Comparison of ENCODE assay signal across 25 cellular contexts in genomic region chr11:34647131-34647530, GRCh38. TPM values are rescaled to one million over a fixed set of nuclear protein-coding genes. Genes with fewer than 3 reads are reported as not detected.
DNase-seq lines count a peak whose midpoint lies in the region; TF ChIP-seq lines count a peak whose summit lies in the region.
"Had no signal": no experiment of that assay in that cellular context is flagged by ENCODE, and none has a peak within 500 bp of the region (broad histone marks: within the 10 kb centered on the region; RNA-seq: fewer than 3 reads in every experiment).

No MANE protein-coding gene starts in this region.

- H3K27me3 Mint-ChIP-seq in activated CD4-positive, alpha-beta memory T cell treated with anti-CD3 and anti-CD28 coated beads, Interleukin-2, amount 10 ng/mL, durations not matched to agents 7 days and 5 days: peaks cover 69% of the 10 kb centered on the region

- H3K9me3 ChIP-seq in adipocyte (ENCODE audit: control insufficient read depth, low read length) (no peaks in the 10 kb centered on the region), vagina (no peaks in the 10 kb centered on the region)
- H3K9me3 ChIP-seq: colonic mucosa, heart left ventricle, neutrophil had no signal

- DNase-seq in EL (peak; percentile 51), adipocyte (ENCODE audit: low read depth) (peak; percentile 9), fibroblast of peridontal ligament (ENCODE audit: extremely low read depth) (peak; percentile 60), vagina (ENCODE audit: extremely low spot score in 2 of 2) (no peak)
- DNase-seq in stimulated activated CD4-positive, alpha-beta T cell treated with anti-CD3 and anti-CD28 coated beads, Interleukin-1b, Interleukin-23, amount 100 ng/mL, for 48 hours: no peak
- no peak for DNase-seq in activated effector memory CD4-positive, alpha-beta T cell treated with anti-CD3 and anti-CD28 coated beads, Interleukin-2, amount 50 U/mL, for 16 hours
- no peak for DNase-seq in activated CD4-positive, alpha-beta memory T cell treated with anti-CD3 and anti-CD28 coated beads, Interleukin-2, amount 10 ng/mL, durations not matched to agents 7 days and 5 days
- DNase-seq: activated CD4-positive, alpha-beta T cell treated with anti-CD3 and anti-CD28 coated beads for 1 hour; activated naive CD4-positive, alpha-beta T cell; activated T-cell treated with anti-CD3 and anti-CD28 coated beads, Interleukin-2, amount 50 U/mL, for 4 hours; amniotic stem cell; colonic mucosa; effector memory CD8-positive, alpha-beta T cell; GDM1; heart left ventricle; NCI-H1694; NCI-H524; NK-92 treated with Interleukin-12 subunit alpha and Interleukin-12 subunit beta, amount 100 ng/mL, for 24 hours; small intestine; stimulated activated CD4-positive, alpha-beta T cell treated with anti-CD3 and anti-CD28 coated beads, Interleukin-2, amount 100 ng/mL, for 48 hours had no signal

- no peaks in the 10 kb centered on the region for H3K36me3 Mint-ChIP-seq in activated CD4-positive, alpha-beta memory T cell treated with anti-CD3 and anti-CD28 coated beads, Interleukin-2, amount 10 ng/mL, durations not matched to agents 7 days and 5 days (ENCODE audit: low read depth)

- peak overlapping the region; percentile 14 for H3K27ac ChIP-seq in vagina
- H3K27ac ChIP-seq: colonic mucosa, heart left ventricle, KMS-11, neutrophil had no signal

- no peak overlapping the region for H3K4me3 Mint-ChIP-seq in activated CD4-positive, alpha-beta memory T cell treated with anti-CD3 and anti-CD28 coated beads, Interleukin-2, amount 10 ng/mL, durations not matched to agents 7 days and 5 days
- H3K4me3 Mint-ChIP-seq: activated T-cell treated with anti-CD3 and anti-CD28 coated beads, Interleukin-2, amount 50 U/mL, for 4 hours; effector memory CD8-positive, alpha-beta T cell; stimulated activated effector memory CD8-positive, alpha-beta T cell treated with anti-CD3 and anti-CD28 coated beads, Interleukin-12 subunit alpha, Interleukin-12 subunit beta, amount 100 ng/mL, for 72 hours had no signal

- H3K9me3 Mint-ChIP-seq in activated CD4-positive, alpha-beta memory T cell treated with anti-CD3 and anti-CD28 coated beads, Interleukin-2, amount 10 ng/mL, durations not matched to agents 7 days and 5 days: no peaks in the 10 kb centered on the region
- H3K9me3 Mint-ChIP-seq: activated T-cell treated with anti-CD3 and anti-CD28 coated beads, Interleukin-2, amount 50 U/mL, for 4 hours; effector memory CD8-positive, alpha-beta T cell; stimulated activated effector memory CD8-positive, alpha-beta T cell treated with anti-CD3 and anti-CD28 coated beads, Interleukin-12 subunit alpha, Interleukin-12 subunit beta, amount 100 ng/mL, for 72 hours had no signal

- CTCF ChIA-PET in activated CD4-positive, alpha-beta memory T cell treated with anti-CD3 and anti-CD28 coated beads, Interleukin-2, amount 10 ng/mL, durations not matched to agents 7 days and 5 days (lab: Charles Lee): no interaction called here

- peaks cover 17% of the 10 kb centered on the region for H3K4me1 Mint-ChIP-seq in activated CD4-positive, alpha-beta memory T cell treated with anti-CD3 and anti-CD28 coated beads, Interleukin-2, amount 10 ng/mL, durations not matched to agents 7 days and 5 days

- no peak for TF ChIP-seq POLR2A in vagina (IDR thresholded peaks at IDR 0.05)

- no peak for TF ChIP-seq CTCF in vagina (IDR thresholded peaks at IDR 0.05)

- H3K36me3 ChIP-seq in adipocyte (ENCODE audit: control insufficient read depth, insufficient read depth, low read length, severe bottlenecking): no peaks in the 10 kb centered on the region
- peaks cover 0 to 7% of the 10 kb centered on the region in 2 donors for H3K36me3 ChIP-seq in vagina
- H3K36me3 ChIP-seq: colonic mucosa, heart left ventricle, neutrophil had no signal

- H3K27me3 ChIP-seq in adipocyte (replicated peaks; ENCODE audit: control insufficient read depth, insufficient read depth, low read length): peaks cover 3% of the 10 kb centered on the region
- no peaks in the 10 kb centered on the region for H3K27me3 ChIP-seq in vagina
- H3K27me3 ChIP-seq: colonic mucosa, heart left ventricle had no signal

- H3K4me1 ChIP-seq in adipocyte (ENCODE audit: control insufficient read depth, insufficient read depth, low read length): peaks cover 3% of the 10 kb centered on the region
- H3K4me1 ChIP-seq in vagina: peaks cover 20% of the 10 kb centered on the region

- H3K4me3 ChIP-seq in adipocyte (ENCODE audit: low read length): no peak overlapping the region
- no peak overlapping the region for H3K4me3 ChIP-seq in vagina
- H3K4me3 ChIP-seq: colonic mucosa, heart left ventricle had no signal

- no peak overlapping the region for H3K27ac Mint-ChIP-seq in activated CD4-positive, alpha-beta memory T cell treated with anti-CD3 and anti-CD28 coated beads, Interleukin-2, amount 10 ng/mL, durations not matched to agents 7 days and 5 days
- H3K27ac Mint-ChIP-seq: stimulated activated effector memory CD8-positive, alpha-beta T cell treated with anti-CD3 and anti-CD28 coated beads, Interleukin-12 subunit alpha, Interleukin-12 subunit beta, amount 100 ng/mL, for 72 hours had no signal

- intact Hi-C loops in vagina (cut with DNase I): no loop called here

- POLR2A ChIA-PET in activated CD4-positive, alpha-beta memory T cell treated with anti-CD3 and anti-CD28 coated beads, Interleukin-2, amount 10 ng/mL, durations not matched to agents 7 days and 5 days (lab: Charles Lee): no interaction called here

- no peak overlapping the region for H3K9ac ChIP-seq in adipocyte (ENCODE audit: low read length)
- H3K9ac ChIP-seq: KMS-11 had no signal

RNA-seq across cellular contexts. Expression of gene EHF, which starts 26.2 kb away (rescaled TPM):
- 121 TPM for total RNA-seq in vagina
- not detected for total RNA-seq in activated CD4-positive, alpha-beta memory T cell treated with anti-CD3 and anti-CD28 coated beads, Interleukin-2, amount 10 ng/mL, durations not matched to agents 7 days and 5 days
- total RNA-seq: fibroblast of lung, HT1080 had no signal

Comparison
In these comparisons a context has a peak if more than half of its experiments do, and no peak if none do; other contexts are left out.
1. DNase-seq: peak in EL (single experiment), adipocyte (single experiment) and fibroblast of peridontal ligament (single experiment); none in vagina (0 of 2), stimulated activated CD4-positive, alpha-beta T cell treated with anti-CD3 and anti-CD28 coated beads, Interleukin-1b, Interleukin-23, amount 100 ng/mL, for 48 hours (single experiment), activated effector memory CD4-positive, alpha-beta T cell treated with anti-CD3 and anti-CD28 coated beads, Interleukin-2, amount 50 U/mL, for 16 hours (single experiment) and activated CD4-positive, alpha-beta memory T cell treated with anti-CD3 and anti-CD28 coated beads, Interleukin-2, amount 10 ng/mL, durations not matched to agents 7 days and 5 days (single experiment).
2. RNA of gene EHF, which starts 26.2 kb away (total RNA-seq): 121 TPM in vagina (single experiment); not detected in activated CD4-positive, alpha-beta memory T cell treated with anti-CD3 and anti-CD28 coated beads, Interleukin-2, amount 10 ng/mL, durations not matched to agents 7 days and 5 days; every median in the first group is over 100 times any median in the second.